ENCODE assay signal across 1 cellular context in genomic region chr5:152412129-152412528, GRCh38.
TF ChIP-seq lines count a peak whose summit lies in the region.

No MANE protein-coding gene starts in this region.

TF ChIP-seq in GM23338, 12 proteins besides CTCF, POLR2A, EP300 and RAD21 (continued from another document):
- TF ChIP-seq ZNF462 (CRISPR knock-in tag; IDR thresholded peaks at IDR 0.05) (no peak), EZH2phosphoT487 (IDR thresholded peaks at IDR 0.05; ENCODE audit: unreplicated experiment) (no peak), STAT1 (IDR thresholded peaks at IDR 0.05; ENCODE audit: unreplicated experiment) (no peak), POLR2AphosphoS5 (IDR thresholded peaks at IDR 0.05; ENCODE audit: low read depth) (no peak)
